Comparison of ENCODE assay signal across 13 cellular contexts in the genomic region with DNA sequence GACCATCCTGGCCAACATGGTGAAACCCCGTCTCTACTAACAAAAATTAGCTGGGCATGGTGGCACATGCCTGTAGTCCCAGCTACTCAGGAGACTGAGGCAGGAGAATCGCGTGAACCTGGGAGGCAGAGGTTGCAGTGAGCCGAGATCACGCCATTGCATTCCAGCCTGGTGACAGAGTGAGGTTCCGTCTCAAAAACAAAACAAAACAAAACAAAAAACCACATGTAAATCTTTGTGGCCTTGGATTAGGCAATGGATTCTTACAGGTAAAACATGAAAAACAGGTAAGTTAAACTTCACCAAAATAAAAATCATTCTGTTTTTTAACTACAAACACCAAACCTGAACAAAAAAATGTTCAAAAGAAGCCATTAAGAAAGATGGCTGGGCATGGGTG. TPM values are rescaled to one million over a fixed set of nuclear protein-coding genes. Genes with fewer than 3 reads are reported as not detected.
"Had no signal": no experiment of that assay in that cellular context is flagged by ENCODE, and none has a peak within 500 bp of the region (broad histone marks: within the 10 kb centered on the region; RNA-seq: fewer than 3 reads in every experiment).

No MANE protein-coding gene starts in this region.

RNA-seq across cellular contexts. Expression of a gene that starts 57.8 kb away (rescaled TPM):
- total RNA-seq: activated CD4-positive, alpha-beta memory T cell treated with anti-CD3 and anti-CD28 coated beads, Interleukin-2, amount 10 ng/mL, durations not matched to agents 7 days and 5 days; activated CD4-positive, alpha-beta T cell treated with anti-CD3 and anti-CD28 coated beads, Interleukin-2, amount 10 ng/mL, durations not matched to agents 7 days and 5 days; activated naive CD4-positive, alpha-beta T cell treated with anti-CD3 and anti-CD28 coated beads, Interleukin-2, amount 50 U/mL, for 72 hours; activated naive CD8-positive, alpha-beta T cell treated with anti-CD3 and anti-CD28 coated beads, Interleukin-2, amount 10 ng/mL, durations not matched to agents 7 days and 5 days; activated T-cell treated with anti-CD3 and anti-CD28 coated beads, Interleukin-2, amount 50 U/mL, for 72 hours; ascending aorta; cardiac muscle cell; endodermal cell; esophagus mucosa; gastroesophageal sphincter; glomerular endothelial cell; T-helper 1 cell treated with Interleukin-12 subunit alpha and Interleukin-12 subunit beta and Interleukin-4 antibody, amounts not matched to agents 30 ng/mL and 1 ng/mL, for 36 hours; WTC11 had no signal
- polyA plus RNA-seq: cardiac muscle cell had no signal
